ENCODE assay signal across 1 cellular context in the genomic region with DNA sequence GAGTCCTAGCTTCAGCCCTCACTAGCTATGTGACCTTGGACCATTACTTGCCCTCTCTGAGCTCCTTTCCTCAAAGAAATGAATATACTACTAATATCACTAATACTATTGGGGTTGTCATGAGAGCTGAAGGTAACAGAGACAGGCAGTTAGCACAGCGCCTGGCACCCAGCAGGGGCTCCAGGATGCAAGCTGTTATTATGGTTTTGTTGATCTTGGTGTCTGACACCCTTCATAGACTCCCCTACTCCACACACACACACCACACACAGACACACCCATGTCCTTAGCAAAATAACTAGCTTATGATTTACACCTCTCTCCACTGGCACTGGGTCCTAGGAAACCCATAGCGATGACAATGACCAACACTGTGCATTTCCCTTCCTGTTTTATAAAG.
TF ChIP-seq lines count a peak whose summit lies in the region.

No MANE protein-coding gene starts in this region.

TF ChIP-seq in H1, 55 proteins besides CTCF, POLR2A, EP300 and RAD21 (continued from another document):
- TF ChIP-seq, protein P1, sequence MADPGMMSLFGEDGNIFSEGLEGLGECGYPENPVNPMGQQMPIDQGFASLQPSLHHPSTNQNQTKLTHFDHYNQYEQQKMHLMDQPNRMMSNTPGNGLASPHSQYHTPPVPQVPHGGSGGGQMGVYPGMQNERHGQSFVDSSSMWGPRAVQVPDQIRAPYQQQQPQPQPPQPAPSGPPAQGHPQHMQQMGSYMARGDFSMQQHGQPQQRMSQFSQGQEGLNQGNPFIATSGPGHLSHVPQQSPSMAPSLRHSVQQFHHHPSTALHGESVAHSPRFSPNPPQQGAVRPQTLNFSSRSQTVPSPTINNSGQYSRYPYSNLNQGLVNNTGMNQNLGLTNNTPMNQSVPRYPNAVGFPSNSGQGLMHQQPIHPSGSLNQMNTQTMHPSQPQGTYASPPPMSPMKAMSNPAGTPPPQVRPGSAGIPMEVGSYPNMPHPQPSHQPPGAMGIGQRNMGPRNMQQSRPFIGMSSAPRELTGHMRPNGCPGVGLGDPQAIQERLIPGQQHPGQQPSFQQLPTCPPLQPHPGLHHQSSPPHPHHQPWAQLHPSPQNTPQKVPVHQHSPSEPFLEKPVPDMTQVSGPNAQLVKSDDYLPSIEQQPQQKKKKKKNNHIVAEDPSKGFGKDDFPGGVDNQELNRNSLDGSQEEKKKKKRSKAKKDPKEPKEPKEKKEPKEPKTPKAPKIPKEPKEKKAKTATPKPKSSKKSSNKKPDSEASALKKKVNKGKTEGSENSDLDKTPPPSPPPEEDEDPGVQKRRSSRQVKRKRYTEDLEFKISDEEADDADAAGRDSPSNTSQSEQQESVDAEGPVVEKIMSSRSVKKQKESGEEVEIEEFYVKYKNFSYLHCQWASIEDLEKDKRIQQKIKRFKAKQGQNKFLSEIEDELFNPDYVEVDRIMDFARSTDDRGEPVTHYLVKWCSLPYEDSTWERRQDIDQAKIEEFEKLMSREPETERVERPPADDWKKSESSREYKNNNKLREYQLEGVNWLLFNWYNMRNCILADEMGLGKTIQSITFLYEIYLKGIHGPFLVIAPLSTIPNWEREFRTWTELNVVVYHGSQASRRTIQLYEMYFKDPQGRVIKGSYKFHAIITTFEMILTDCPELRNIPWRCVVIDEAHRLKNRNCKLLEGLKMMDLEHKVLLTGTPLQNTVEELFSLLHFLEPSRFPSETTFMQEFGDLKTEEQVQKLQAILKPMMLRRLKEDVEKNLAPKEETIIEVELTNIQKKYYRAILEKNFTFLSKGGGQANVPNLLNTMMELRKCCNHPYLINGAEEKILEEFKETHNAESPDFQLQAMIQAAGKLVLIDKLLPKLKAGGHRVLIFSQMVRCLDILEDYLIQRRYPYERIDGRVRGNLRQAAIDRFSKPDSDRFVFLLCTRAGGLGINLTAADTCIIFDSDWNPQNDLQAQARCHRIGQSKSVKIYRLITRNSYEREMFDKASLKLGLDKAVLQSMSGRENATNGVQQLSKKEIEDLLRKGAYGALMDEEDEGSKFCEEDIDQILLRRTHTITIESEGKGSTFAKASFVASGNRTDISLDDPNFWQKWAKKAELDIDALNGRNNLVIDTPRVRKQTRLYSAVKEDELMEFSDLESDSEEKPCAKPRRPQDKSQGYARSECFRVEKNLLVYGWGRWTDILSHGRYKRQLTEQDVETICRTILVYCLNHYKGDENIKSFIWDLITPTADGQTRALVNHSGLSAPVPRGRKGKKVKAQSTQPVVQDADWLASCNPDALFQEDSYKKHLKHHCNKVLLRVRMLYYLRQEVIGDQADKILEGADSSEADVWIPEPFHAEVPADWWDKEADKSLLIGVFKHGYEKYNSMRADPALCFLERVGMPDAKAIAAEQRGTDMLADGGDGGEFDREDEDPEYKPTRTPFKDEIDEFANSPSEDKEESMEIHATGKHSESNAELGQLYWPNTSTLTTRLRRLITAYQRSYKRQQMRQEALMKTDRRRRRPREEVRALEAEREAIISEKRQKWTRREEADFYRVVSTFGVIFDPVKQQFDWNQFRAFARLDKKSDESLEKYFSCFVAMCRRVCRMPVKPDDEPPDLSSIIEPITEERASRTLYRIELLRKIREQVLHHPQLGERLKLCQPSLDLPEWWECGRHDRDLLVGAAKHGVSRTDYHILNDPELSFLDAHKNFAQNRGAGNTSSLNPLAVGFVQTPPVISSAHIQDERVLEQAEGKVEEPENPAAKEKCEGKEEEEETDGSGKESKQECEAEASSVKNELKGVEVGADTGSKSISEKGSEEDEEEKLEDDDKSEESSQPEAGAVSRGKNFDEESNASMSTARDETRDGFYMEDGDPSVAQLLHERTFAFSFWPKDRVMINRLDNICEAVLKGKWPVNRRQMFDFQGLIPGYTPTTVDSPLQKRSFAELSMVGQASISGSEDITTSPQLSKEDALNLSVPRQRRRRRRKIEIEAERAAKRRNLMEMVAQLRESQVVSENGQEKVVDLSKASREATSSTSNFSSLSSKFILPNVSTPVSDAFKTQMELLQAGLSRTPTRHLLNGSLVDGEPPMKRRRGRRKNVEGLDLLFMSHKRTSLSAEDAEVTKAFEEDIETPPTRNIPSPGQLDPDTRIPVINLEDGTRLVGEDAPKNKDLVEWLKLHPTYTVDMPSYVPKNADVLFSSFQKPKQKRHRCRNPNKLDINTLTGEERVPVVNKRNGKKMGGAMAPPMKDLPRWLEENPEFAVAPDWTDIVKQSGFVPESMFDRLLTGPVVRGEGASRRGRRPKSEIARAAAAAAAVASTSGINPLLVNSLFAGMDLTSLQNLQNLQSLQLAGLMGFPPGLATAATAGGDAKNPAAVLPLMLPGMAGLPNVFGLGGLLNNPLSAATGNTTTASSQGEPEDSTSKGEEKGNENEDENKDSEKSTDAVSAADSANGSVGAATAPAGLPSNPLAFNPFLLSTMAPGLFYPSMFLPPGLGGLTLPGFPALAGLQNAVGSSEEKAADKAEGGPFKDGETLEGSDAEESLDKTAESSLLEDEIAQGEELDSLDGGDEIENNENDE (IDR thresholded peaks at IDR 0.05; ENCODE audit: insufficient replicate concordance, low read length), result no peak
- TF ChIP-seq NANOG (IDR thresholded peaks at IDR 0.05; ENCODE audit: insufficient read depth, low read depth, low read length, poor library complexity, severe bottlenecking), result no peak
TF ChIP-seq in H1: peak in this region for 0.
